21 cellular contexts compared by ENCODE assay signal in genomic region chr11:62835336-62835735, GRCh38. TPM values are rescaled to one million over a fixed set of nuclear protein-coding genes. Genes with fewer than 3 reads are reported as not detected.
DNase-seq lines count a peak whose midpoint lies in the region; ATAC-seq and TF ChIP-seq lines count a peak whose summit lies in the region.
"Had no signal": no experiment of that assay in that cellular context is flagged by ENCODE, and none has a peak within 500 bp of the region (broad histone marks: within the 10 kb centered on the region; RNA-seq: fewer than 3 reads in every experiment).

No MANE protein-coding gene starts in this region.

- no peak for TF ChIP-seq CTCF in neural progenitor cell (IDR thresholded peaks at IDR 0.05)

- H3K36me3 Mint-ChIP-seq in activated CD4-positive, alpha-beta T cell treated with anti-CD3 and anti-CD28 coated beads, Interleukin-2, amount 10 ng/mL, durations not matched to agents 7 days and 5 days (ENCODE audit: low read depth) = peaks cover 32% of the 10 kb centered on the region
- peaks cover 48% of the 10 kb centered on the region for H3K36me3 Mint-ChIP-seq in activated CD4-positive, alpha-beta T cell treated with anti-CD3 and anti-CD28 coated beads, Interleukin-2, amount 10 ng/mL, durations not matched to agents 24 days and 14 days (ENCODE audit: low read depth)
- H3K36me3 Mint-ChIP-seq in CD8-positive, alpha-beta memory T cell = peaks cover 0 to 68% (median 6%) of the 10 kb centered on the region in 3 donors
- H3K36me3 Mint-ChIP-seq in activated naive CD8-positive, alpha-beta T cell treated with anti-CD3 and anti-CD28 coated beads, Interleukin-2, amount 50 U/mL, for 24 hours (ENCODE audit: low read depth) = peaks cover 44% of the 10 kb centered on the region
- H3K36me3 Mint-ChIP-seq in neural progenitor cell = peaks cover 13% of the 10 kb centered on the region

- no peaks in the 10 kb centered on the region for H3K27me3 ChIP-seq in CD8-positive, alpha-beta memory T cell (ENCODE audit: insufficient read depth, low read length, poor library complexity, severe bottlenecking)
- no peaks in the 10 kb centered on the region for H3K27me3 ChIP-seq in neural progenitor cell
- H3K27me3 ChIP-seq: MG63, Peyer's patch had no signal

- peaks cover 33% of the 10 kb centered on the region for H3K4me1 ChIP-seq in CD8-positive, alpha-beta memory T cell (ENCODE audit: insufficient read depth, low read length)
- peaks cover 9% of the 10 kb centered on the region for H3K4me1 ChIP-seq in neural progenitor cell

- POLR2A ChIA-PET in activated CD4-positive, alpha-beta T cell treated with anti-CD3 and anti-CD28 coated beads, Interleukin-2, amount 10 ng/mL, durations not matched to agents 7 days and 5 days (lab: Charles Lee) = no interaction called here
- POLR2A ChIA-PET in CD8-positive, alpha-beta memory T cell (lab: Charles Lee) = interaction anchor here (0.5 to 0.8 kb wide), 2 partner anchors 55 to 244 kb away, joined by 3 to 4 read pairs; partner anchors contain the start of gene TUT1

- H3K79me2 ChIP-seq in neural progenitor cell (ENCODE audit: low read depth) = peaks cover 43% of the 10 kb centered on the region

- H3K27ac ChIP-seq in CD8-positive, alpha-beta memory T cell (ENCODE audit: low read depth, low read length) = no peak overlapping the region
- no peak overlapping the region for H3K27ac ChIP-seq in neural progenitor cell
- H3K27ac ChIP-seq: Peyer's patch had no signal

- H3K27me3 Mint-ChIP-seq in activated CD4-positive, alpha-beta T cell treated with anti-CD3 and anti-CD28 coated beads, Interleukin-2, amount 10 ng/mL, durations not matched to agents 7 days and 5 days = no peaks in the 10 kb centered on the region
- no peaks in the 10 kb centered on the region for H3K27me3 Mint-ChIP-seq in activated CD4-positive, alpha-beta T cell treated with anti-CD3 and anti-CD28 coated beads, Interleukin-2, amount 10 ng/mL, durations not matched to agents 24 days and 14 days
- H3K27me3 Mint-ChIP-seq in CD8-positive, alpha-beta memory T cell = peaks cover 0 to 1% of the 10 kb centered on the region in 2 donors
- no peaks in the 10 kb centered on the region for H3K27me3 Mint-ChIP-seq in activated naive CD8-positive, alpha-beta T cell treated with anti-CD3 and anti-CD28 coated beads, Interleukin-2, amount 50 U/mL, for 24 hours
- H3K27me3 Mint-ChIP-seq in neural progenitor cell (ENCODE audit: insufficient read depth, low read depth) = peaks cover 12% of the 10 kb centered on the region

- CTCF ChIA-PET in activated CD4-positive, alpha-beta T cell treated with anti-CD3 and anti-CD28 coated beads, Interleukin-2, amount 10 ng/mL, durations not matched to agents 7 days and 5 days (lab: Charles Lee) = no interaction called here
- CTCF ChIA-PET in CD8-positive, alpha-beta memory T cell (lab: Charles Lee) = interaction anchor here (4.1 kb wide), 1 partner anchor 48 kb away, joined by 18 read pairs; the partner anchor contains the start of gene TMEM179B

- H3K4me3 ChIP-seq in CD8-positive, alpha-beta memory T cell (ENCODE audit: low read length) = no peak overlapping the region
- H3K4me3 ChIP-seq in neural progenitor cell = no peak overlapping the region
- H3K4me3 ChIP-seq: MG63, Peyer's patch had no signal

- H3K4me3 Mint-ChIP-seq in activated CD4-positive, alpha-beta T cell treated with anti-CD3 and anti-CD28 coated beads, Interleukin-2, amount 10 ng/mL, durations not matched to agents 7 days and 5 days = no peak overlapping the region
- H3K4me3 Mint-ChIP-seq in activated CD4-positive, alpha-beta T cell treated with anti-CD3 and anti-CD28 coated beads, Interleukin-2, amount 10 ng/mL, durations not matched to agents 24 days and 14 days = no peak overlapping the region
- peak overlapping the region in 2 of 7 donors; percentile 15 to 69 for H3K4me3 Mint-ChIP-seq in CD8-positive, alpha-beta memory T cell
- no peak overlapping the region for H3K4me3 Mint-ChIP-seq in activated naive CD8-positive, alpha-beta T cell treated with anti-CD3 and anti-CD28 coated beads, Interleukin-2, amount 50 U/mL, for 24 hours
- peak overlapping the region; percentile 9 for H3K4me3 Mint-ChIP-seq in neural progenitor cell

- H3K4me1 Mint-ChIP-seq in activated CD4-positive, alpha-beta T cell treated with anti-CD3 and anti-CD28 coated beads, Interleukin-2, amount 10 ng/mL, durations not matched to agents 7 days and 5 days = peaks cover 39% of the 10 kb centered on the region
- peaks cover 44% of the 10 kb centered on the region for H3K4me1 Mint-ChIP-seq in activated CD4-positive, alpha-beta T cell treated with anti-CD3 and anti-CD28 coated beads, Interleukin-2, amount 10 ng/mL, durations not matched to agents 24 days and 14 days
- H3K4me1 Mint-ChIP-seq in CD8-positive, alpha-beta memory T cell = peaks cover 32 to 55% (median 42%) of the 10 kb centered on the region in 3 donors
- H3K4me1 Mint-ChIP-seq in activated naive CD8-positive, alpha-beta T cell treated with anti-CD3 and anti-CD28 coated beads, Interleukin-2, amount 50 U/mL, for 24 hours = peaks cover 65% of the 10 kb centered on the region
- H3K4me1 Mint-ChIP-seq in neural progenitor cell = peaks cover 30% of the 10 kb centered on the region

- intact Hi-C loops in activated CD4-positive, alpha-beta T cell treated with anti-CD3 and anti-CD28 coated beads, Interleukin-2, amount 10 ng/mL, durations not matched to agents 24 days and 14 days (cut with micrococcal nuclease) = no loop called here

- DNase-seq in activated CD4-positive, alpha-beta T cell treated with anti-CD3 and anti-CD28 coated beads, Interleukin-2, amount 10 ng/mL, durations not matched to agents 7 days and 5 days = no peak
- no peak for DNase-seq in activated CD4-positive, alpha-beta T cell treated with anti-CD3 and anti-CD28 coated beads, Interleukin-2, amount 10 ng/mL, durations not matched to agents 24 days and 14 days
- DNase-seq in CD8-positive, alpha-beta memory T cell = no peak
- no peak for DNase-seq in activated naive CD8-positive, alpha-beta T cell treated with anti-CD3 and anti-CD28 coated beads, Interleukin-2, amount 50 U/mL, for 24 hours
- DNase-seq in neural progenitor cell (ENCODE audit: low spot score) (no peak), SW480 (ENCODE audit: low spot score) (no peak), NCI-H446 (lab: John Stamatoyannopoulos, UW) (no peak), left lobe of liver (ENCODE audit: low spot score) (no peak)
- DNase-seq: COR-L47, DMS153, Karpas-422, MG63, NCI-H1092, NCI-H146, NCI-H2081, NCI-H524, Peyer's patch, Right ventricle myocardium superior had no signal

- H3K36me3 ChIP-seq in CD8-positive, alpha-beta memory T cell (ENCODE audit: insufficient read depth, low read length) = peaks cover 22% of the 10 kb centered on the region
- no peaks in the 10 kb centered on the region for H3K36me3 ChIP-seq in neural progenitor cell

- H3K9me3 Mint-ChIP-seq in activated CD4-positive, alpha-beta T cell treated with anti-CD3 and anti-CD28 coated beads, Interleukin-2, amount 10 ng/mL, durations not matched to agents 7 days and 5 days = no peaks in the 10 kb centered on the region
- H3K9me3 Mint-ChIP-seq in activated CD4-positive, alpha-beta T cell treated with anti-CD3 and anti-CD28 coated beads, Interleukin-2, amount 10 ng/mL, durations not matched to agents 24 days and 14 days = no peaks in the 10 kb centered on the region
- no peaks in the 10 kb centered on the region for H3K9me3 Mint-ChIP-seq in CD8-positive, alpha-beta memory T cell
- no peaks in the 10 kb centered on the region for H3K9me3 Mint-ChIP-seq in activated naive CD8-positive, alpha-beta T cell treated with anti-CD3 and anti-CD28 coated beads, Interleukin-2, amount 50 U/mL, for 24 hours
- no peaks in the 10 kb centered on the region for H3K9me3 Mint-ChIP-seq in neural progenitor cell

- H3K9me3 ChIP-seq in CD8-positive, alpha-beta memory T cell (ENCODE audit: low read length) = no peaks in the 10 kb centered on the region
- no peaks in the 10 kb centered on the region for H3K9me3 ChIP-seq in neural progenitor cell (ENCODE audit: low read depth)
- H3K9me3 ChIP-seq: MG63, Peyer's patch had no signal

- H2AFZ ChIP-seq in neural progenitor cell (replicated peaks) = no peak overlapping the region

- ATAC-seq in activated naive CD8-positive, alpha-beta T cell treated with anti-CD3 and anti-CD28 coated beads, Interleukin-2, amount 50 U/mL, for 24 hours = no peak
- no peak for ATAC-seq in left lobe of liver

- peak overlapping the region; percentile 42 for H3K27ac Mint-ChIP-seq in activated CD4-positive, alpha-beta T cell treated with anti-CD3 and anti-CD28 coated beads, Interleukin-2, amount 10 ng/mL, durations not matched to agents 7 days and 5 days
- H3K27ac Mint-ChIP-seq in activated CD4-positive, alpha-beta T cell treated with anti-CD3 and anti-CD28 coated beads, Interleukin-2, amount 10 ng/mL, durations not matched to agents 24 days and 14 days = no peak overlapping the region
- peak overlapping the region in 5 of 8 donors; percentile 8 to 77 (median 36) for H3K27ac Mint-ChIP-seq in CD8-positive, alpha-beta memory T cell
- H3K27ac Mint-ChIP-seq in activated naive CD8-positive, alpha-beta T cell treated with anti-CD3 and anti-CD28 coated beads, Interleukin-2, amount 50 U/mL, for 24 hours = peak overlapping the region; percentile 71
- H3K27ac Mint-ChIP-seq in neural progenitor cell = no peak overlapping the region

- H4K20me1 ChIP-seq in neural progenitor cell (ENCODE audit: low read depth) = peaks cover 16% of the 10 kb centered on the region

- peaks cover 39% of the 10 kb centered on the region for H3F3A ChIP-seq in neural progenitor cell (ENCODE audit: low read depth)

- no peak overlapping the region for H3K9ac ChIP-seq in neural progenitor cell

- H3K4me2 ChIP-seq in neural progenitor cell = no peak overlapping the region

RNA-seq across cellular contexts. Expression of gene TEX54, which starts 2.7 kb away (rescaled TPM):
- under 1 TPM in 1 of 2 experiments, not detected in 1; 0.48 TPM for total RNA-seq in activated CD4-positive, alpha-beta T cell treated with anti-CD3 and anti-CD28 coated beads, Interleukin-2, amount 10 ng/mL, durations not matched to agents 7 days and 5 days
- 0.79 and 2.0 TPM in 2 replicates for total RNA-seq in activated CD4-positive, alpha-beta T cell treated with anti-CD3 and anti-CD28 coated beads, Interleukin-2, amount 10 ng/mL, durations not matched to agents 24 days and 14 days
- total RNA-seq in CD8-positive, alpha-beta memory T cell = under 1 TPM in 1 of 2 experiments, not detected in 1; 0.50 TPM
- polyA plus RNA-seq in CD8-positive, alpha-beta memory T cell = 0.66 TPM
- total RNA-seq in neural progenitor cell (ENCODE audit: low replicate concordance) (not detected in 2 replicates), left lobe of liver (not detected)
- total RNA-seq: Peyer's patch, Right ventricle myocardium superior had no signal
- polyA plus RNA-seq: AG04450, BJ, H1 had no signal

RNA-seq across cellular contexts. Expression of gene STX5, which starts 3.5 kb away (rescaled TPM):
- total RNA-seq in activated CD4-positive, alpha-beta T cell treated with anti-CD3 and anti-CD28 coated beads, Interleukin-2, amount 10 ng/mL, durations not matched to agents 7 days and 5 days = 10 to 100 TPM; 34.1 to 41.0 TPM
- total RNA-seq in activated CD4-positive, alpha-beta T cell treated with anti-CD3 and anti-CD28 coated beads, Interleukin-2, amount 10 ng/mL, durations not matched to agents 24 days and 14 days = 28.1 and 33.5 TPM in 2 replicates
- 10 to 100 TPM; 34.7 to 35.3 TPM for total RNA-seq in CD8-positive, alpha-beta memory T cell
- 37.2 TPM for polyA plus RNA-seq in CD8-positive, alpha-beta memory T cell
- 30.2 and 32.9 TPM in 2 replicates for total RNA-seq in neural progenitor cell (ENCODE audit: low replicate concordance)
- total RNA-seq in left lobe of liver = 23.8 TPM

RNA-seq across cellular contexts. Expression of gene WDR74, which starts 4.1 kb away (rescaled TPM):
- total RNA-seq in activated CD4-positive, alpha-beta T cell treated with anti-CD3 and anti-CD28 coated beads, Interleukin-2, amount 10 ng/mL, durations not matched to agents 7 days and 5 days = 10 to 100 TPM; 53.8 to 60.4 TPM
- total RNA-seq in activated CD4-positive, alpha-beta T cell treated with anti-CD3 and anti-CD28 coated beads, Interleukin-2, amount 10 ng/mL, durations not matched to agents 24 days and 14 days = 145 and 153 TPM in 2 replicates
- total RNA-seq in CD8-positive, alpha-beta memory T cell = 100 to 1,000 TPM; 124 to 131 TPM
- 42.4 TPM for polyA plus RNA-seq in CD8-positive, alpha-beta memory T cell
- 40.0 and 47.4 TPM in 2 replicates for total RNA-seq in neural progenitor cell (ENCODE audit: low replicate concordance)
- 20.5 TPM for total RNA-seq in left lobe of liver

RNA-seq across cellular contexts. Expression of gene NXF1, which starts 30.1 kb away (rescaled TPM):
- total RNA-seq in activated CD4-positive, alpha-beta T cell treated with anti-CD3 and anti-CD28 coated beads, Interleukin-2, amount 10 ng/mL, durations not matched to agents 7 days and 5 days = 100 to 1,000 TPM; 110 to 121 TPM
- total RNA-seq in activated CD4-positive, alpha-beta T cell treated with anti-CD3 and anti-CD28 coated beads, Interleukin-2, amount 10 ng/mL, durations not matched to agents 24 days and 14 days = 133 and 147 TPM in 2 replicates
- total RNA-seq in CD8-positive, alpha-beta memory T cell = 100 to 1,000 TPM; 112 to 126 TPM
- 81.2 TPM for polyA plus RNA-seq in CD8-positive, alpha-beta memory T cell
- 23.6 and 36.5 TPM in 2 replicates for total RNA-seq in neural progenitor cell (ENCODE audit: low replicate concordance)
- total RNA-seq in left lobe of liver = 42.8 TPM

RNA-seq across cellular contexts. Expression of gene TMEM223, which starts 43.5 kb away (rescaled TPM):
- 10 to 100 TPM; 17.9 to 19.4 TPM for total RNA-seq in activated CD4-positive, alpha-beta T cell treated with anti-CD3 and anti-CD28 coated beads, Interleukin-2, amount 10 ng/mL, durations not matched to agents 7 days and 5 days
- total RNA-seq in activated CD4-positive, alpha-beta T cell treated with anti-CD3 and anti-CD28 coated beads, Interleukin-2, amount 10 ng/mL, durations not matched to agents 24 days and 14 days = 15.0 and 16.5 TPM in 2 replicates
- total RNA-seq in CD8-positive, alpha-beta memory T cell = 10 to 100 TPM; 13.0 to 14.6 TPM
- 56.0 TPM for polyA plus RNA-seq in CD8-positive, alpha-beta memory T cell
- total RNA-seq in neural progenitor cell (ENCODE audit: low replicate concordance) = 9.9 and 38.9 TPM in 2 replicates
- total RNA-seq in left lobe of liver = 7.6 TPM

Comparison
In these comparisons a context has a peak if more than half of its experiments do, and no peak if none do; other contexts are left out.
1. H3K27ac Mint-ChIP-seq: peak in activated CD4-positive, alpha-beta T cell treated with anti-CD3 and anti-CD28 coated beads, Interleukin-2, amount 10 ng/mL, durations not matched to agents 7 days and 5 days (single experiment), CD8-positive, alpha-beta memory T cell (5 of 8) and activated naive CD8-positive, alpha-beta T cell treated with anti-CD3 and anti-CD28 coated beads, Interleukin-2, amount 50 U/mL, for 24 hours (single experiment); none in activated CD4-positive, alpha-beta T cell treated with anti-CD3 and anti-CD28 coated beads, Interleukin-2, amount 10 ng/mL, durations not matched to agents 24 days and 14 days (single experiment) and neural progenitor cell (single experiment).